Comparison of ENCODE assay signal across 2 cellular contexts in genomic region chr1:24077278-24077978, GRCh38.
TF ChIP-seq lines count a peak whose summit lies in the region.

No MANE protein-coding gene starts in this region.

TF ChIP-seq in GM23338, 12 proteins besides CTCF, POLR2A, EP300 and RAD21:
- TF ChIP-seq ZNF114 (CRISPR knock-in tag; IDR thresholded peaks at IDR 0.05) (no peak), CREB1 (CRISPR knock-in tag; IDR thresholded peaks at IDR 0.05; ENCODE audit: low read depth) (no peak), POLR2AphosphoS5 (IDR thresholded peaks at IDR 0.05; ENCODE audit: low read depth) (no peak), JUNB (IDR thresholded peaks at IDR 0.05; ENCODE audit: unreplicated experiment) (no peak), REST (IDR thresholded peaks at IDR 0.05; ENCODE audit: unreplicated experiment) (no peak), NANOG (IDR thresholded peaks at IDR 0.05; ENCODE audit: borderline replicate concordance) (no peak), ZNF462 (CRISPR knock-in tag; IDR thresholded peaks at IDR 0.05) (no peak), ETS1 (IDR thresholded peaks at IDR 0.05) (no peak), EZH2phosphoT487 (IDR thresholded peaks at IDR 0.05; ENCODE audit: unreplicated experiment) (no peak), ZNF331 (CRISPR knock-in tag; IDR thresholded peaks at IDR 0.05; ENCODE audit: low read depth) (no peak), EZH2 (IDR thresholded peaks at IDR 0.05; ENCODE audit: low read depth, unreplicated experiment) (no peak), STAT1 (IDR thresholded peaks at IDR 0.05; ENCODE audit: unreplicated experiment) (no peak)

TF ChIP-seq in HepG2, 621 proteins besides CTCF, POLR2A, EP300 and RAD21:
- no peak for TF ChIP-seq ZMAT5 (CRISPR knock-in tag; IDR thresholded peaks at IDR 0.05; ENCODE audit: borderline replicate concordance, low read depth)
- TF ChIP-seq, protein P1, sequence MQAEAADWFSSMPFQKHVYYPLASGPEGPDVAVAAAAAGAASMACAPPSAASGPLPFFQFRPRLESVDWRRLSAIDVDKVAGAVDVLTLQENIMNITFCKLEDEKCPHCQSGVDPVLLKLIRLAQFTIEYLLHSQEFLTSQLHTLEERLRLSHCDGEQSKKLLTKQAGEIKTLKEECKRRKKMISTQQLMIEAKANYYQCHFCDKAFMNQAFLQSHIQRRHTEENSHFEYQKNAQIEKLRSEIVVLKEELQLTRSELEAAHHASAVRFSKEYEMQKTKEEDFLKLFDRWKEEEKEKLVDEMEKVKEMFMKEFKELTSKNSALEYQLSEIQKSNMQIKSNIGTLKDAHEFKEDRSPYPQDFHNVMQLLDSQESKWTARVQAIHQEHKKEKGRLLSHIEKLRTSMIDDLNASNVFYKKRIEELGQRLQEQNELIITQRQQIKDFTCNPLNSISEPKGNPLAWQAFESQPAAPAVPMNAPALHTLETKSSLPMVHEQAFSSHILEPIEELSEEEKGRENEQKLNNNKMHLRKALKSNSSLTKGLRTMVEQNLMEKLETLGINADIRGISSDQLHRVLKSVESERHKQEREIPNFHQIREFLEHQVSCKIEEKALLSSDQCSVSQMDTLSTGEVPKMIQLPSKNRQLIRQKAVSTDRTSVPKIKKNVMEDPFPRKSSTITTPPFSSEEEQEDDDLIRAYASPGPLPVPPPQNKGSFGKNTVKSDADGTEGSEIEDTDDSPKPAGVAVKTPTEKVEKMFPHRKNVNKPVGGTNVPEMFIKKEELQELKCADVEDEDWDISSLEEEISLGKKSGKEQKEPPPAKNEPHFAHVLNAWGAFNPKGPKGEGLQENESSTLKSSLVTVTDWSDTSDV (CRISPR knock-in tag; IDR thresholded peaks at IDR 0.05): no peak
- TF ChIP-seq, protein P2, sequence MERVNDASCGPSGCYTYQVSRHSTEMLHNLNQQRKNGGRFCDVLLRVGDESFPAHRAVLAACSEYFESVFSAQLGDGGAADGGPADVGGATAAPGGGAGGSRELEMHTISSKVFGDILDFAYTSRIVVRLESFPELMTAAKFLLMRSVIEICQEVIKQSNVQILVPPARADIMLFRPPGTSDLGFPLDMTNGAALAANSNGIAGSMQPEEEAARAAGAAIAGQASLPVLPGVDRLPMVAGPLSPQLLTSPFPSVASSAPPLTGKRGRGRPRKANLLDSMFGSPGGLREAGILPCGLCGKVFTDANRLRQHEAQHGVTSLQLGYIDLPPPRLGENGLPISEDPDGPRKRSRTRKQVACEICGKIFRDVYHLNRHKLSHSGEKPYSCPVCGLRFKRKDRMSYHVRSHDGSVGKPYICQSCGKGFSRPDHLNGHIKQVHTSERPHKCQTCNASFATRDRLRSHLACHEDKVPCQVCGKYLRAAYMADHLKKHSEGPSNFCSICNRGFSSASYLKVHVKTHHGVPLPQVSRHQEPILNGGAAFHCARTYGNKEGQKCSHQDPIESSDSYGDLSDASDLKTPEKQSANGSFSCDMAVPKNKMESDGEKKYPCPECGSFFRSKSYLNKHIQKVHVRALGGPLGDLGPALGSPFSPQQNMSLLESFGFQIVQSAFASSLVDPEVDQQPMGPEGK (CRISPR knock-in tag; IDR thresholded peaks at IDR 0.05): no peak
- no peak for TF ChIP-seq GABPB1 (CRISPR knock-in tag; IDR thresholded peaks at IDR 0.05)
- no peak for TF ChIP-seq IRX3 (CRISPR knock-in tag; IDR thresholded peaks at IDR 0.05; ENCODE audit: borderline replicate concordance, low read depth)
